ENCODE assay signal across 1 cellular context in the genomic region with DNA sequence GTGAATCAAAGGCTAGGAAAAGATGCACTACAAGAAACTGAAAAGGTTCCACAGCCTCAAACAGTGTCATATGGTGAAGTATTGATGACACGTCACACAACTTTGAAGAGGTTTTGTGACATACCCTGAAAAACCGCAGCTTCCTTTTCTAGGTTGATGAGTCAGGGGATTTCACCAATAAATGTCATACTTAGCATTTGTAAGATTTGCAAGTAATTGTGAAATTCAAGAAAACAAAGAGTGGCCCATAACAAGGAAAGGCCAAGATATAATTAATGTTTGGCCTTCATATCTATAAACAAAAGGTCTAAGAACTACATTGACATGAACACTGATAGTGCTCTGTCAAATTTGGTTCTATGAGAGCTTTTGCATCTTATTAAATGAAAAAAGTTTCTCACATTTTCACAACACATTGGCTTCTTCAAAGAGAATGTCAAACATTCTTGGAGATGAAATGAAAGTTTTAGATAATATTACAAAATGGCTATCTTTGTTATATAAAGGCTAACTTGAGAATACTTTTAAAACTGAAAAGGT.
TF ChIP-seq lines count a peak whose summit lies in the region.

No MANE protein-coding gene starts in this region.

TF ChIP-seq in K562, 482 proteins besides CTCF, POLR2A, EP300 and RAD21 (continued from another document):
- TF ChIP-seq, protein P1, sequence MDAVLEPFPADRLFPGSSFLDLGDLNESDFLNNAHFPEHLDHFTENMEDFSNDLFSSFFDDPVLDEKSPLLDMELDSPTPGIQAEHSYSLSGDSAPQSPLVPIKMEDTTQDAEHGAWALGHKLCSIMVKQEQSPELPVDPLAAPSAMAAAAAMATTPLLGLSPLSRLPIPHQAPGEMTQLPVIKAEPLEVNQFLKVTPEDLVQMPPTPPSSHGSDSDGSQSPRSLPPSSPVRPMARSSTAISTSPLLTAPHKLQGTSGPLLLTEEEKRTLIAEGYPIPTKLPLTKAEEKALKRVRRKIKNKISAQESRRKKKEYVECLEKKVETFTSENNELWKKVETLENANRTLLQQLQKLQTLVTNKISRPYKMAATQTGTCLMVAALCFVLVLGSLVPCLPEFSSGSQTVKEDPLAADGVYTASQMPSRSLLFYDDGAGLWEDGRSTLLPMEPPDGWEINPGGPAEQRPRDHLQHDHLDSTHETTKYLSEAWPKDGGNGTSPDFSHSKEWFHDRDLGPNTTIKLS (IDR thresholded peaks at IDR 0.05; ENCODE audit: borderline replicate concordance, low read depth): peak; percentile 79
- TF ChIP-seq, protein P2, sequence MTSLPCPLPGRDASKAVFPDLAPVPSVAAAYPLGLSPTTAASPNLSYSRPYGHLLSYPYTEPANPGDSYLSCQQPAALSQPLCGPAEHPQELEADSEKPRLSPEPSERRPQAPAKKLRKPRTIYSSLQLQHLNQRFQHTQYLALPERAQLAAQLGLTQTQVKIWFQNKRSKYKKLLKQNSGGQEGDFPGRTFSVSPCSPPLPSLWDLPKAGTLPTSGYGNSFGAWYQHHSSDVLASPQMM (CRISPR knock-in tag; IDR thresholded peaks at IDR 0.05): no peak
- TF ChIP-seq, protein P3, sequence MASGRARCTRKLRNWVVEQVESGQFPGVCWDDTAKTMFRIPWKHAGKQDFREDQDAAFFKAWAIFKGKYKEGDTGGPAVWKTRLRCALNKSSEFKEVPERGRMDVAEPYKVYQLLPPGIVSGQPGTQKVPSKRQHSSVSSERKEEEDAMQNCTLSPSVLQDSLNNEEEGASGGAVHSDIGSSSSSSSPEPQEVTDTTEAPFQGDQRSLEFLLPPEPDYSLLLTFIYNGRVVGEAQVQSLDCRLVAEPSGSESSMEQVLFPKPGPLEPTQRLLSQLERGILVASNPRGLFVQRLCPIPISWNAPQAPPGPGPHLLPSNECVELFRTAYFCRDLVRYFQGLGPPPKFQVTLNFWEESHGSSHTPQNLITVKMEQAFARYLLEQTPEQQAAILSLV (tag; IDR thresholded peaks at IDR 0.05): 0 out of 2 replicates have a peak, but pooled peaks have one; percentile 53
